Comparison of ENCODE assay signal across 1 cellular context in genomic region chr1:24022611-24023359, GRCh38.
A peak's percentile ranks its signal among the peaks of the same experiment; 100 is the strongest.
TF ChIP-seq lines count a peak whose summit lies in the region.

No MANE protein-coding gene starts in this region.

TF ChIP-seq in A549, 52 proteins besides CTCF, POLR2A, EP300 and RAD21 (continued from another document):
- TF ChIP-seq E2F6 (IDR thresholded peaks at IDR 0.05; ENCODE audit: borderline replicate concordance, low read depth) (peak; percentile 31; the same call in 1 of the 2 replicates), NR3C1 (IDR thresholded peaks at IDR 0.05) (no peak)
